23 cellular contexts compared by ENCODE assay signal in genomic region chr16:1909661-1910231, GRCh38. TPM values are rescaled to one million over a fixed set of nuclear protein-coding genes. Genes with fewer than 3 reads are reported as not detected.
DNase-seq lines count a peak whose midpoint lies in the region; ATAC-seq and TF ChIP-seq lines count a peak whose summit lies in the region.
"Had no signal": no experiment of that assay in that cellular context is flagged by ENCODE, and none has a peak within 500 bp of the region (broad histone marks: within the 10 kb centered on the region; RNA-seq: fewer than 3 reads in every experiment).

No MANE protein-coding gene starts in this region.

- no peaks in the 10 kb centered on the region for H3K79me1 ChIP-seq in IMR-90 (ENCODE audit: low read depth in 1 of 2, low read length in 2 of 2)
- no peaks in the 10 kb centered on the region for H3K79me1 ChIP-seq in mesenchymal stem cell (replicated peaks; ENCODE audit: low read length, poor library complexity, severe bottlenecking)

- no peaks in the 10 kb centered on the region for H3K36me3 ChIP-seq in BE2C
- H3K36me3 ChIP-seq in IMR-90 (ENCODE audit: control insufficient read depth, insufficient read depth, low read length) = no peaks in the 10 kb centered on the region
- H3K36me3 ChIP-seq in NT2/D1 (ENCODE audit: insufficient read depth, insufficient read length, low read length) = no peaks in the 10 kb centered on the region
- H3K36me3 ChIP-seq in mesenchymal stem cell (ENCODE audit: control insufficient read depth in 1 of 2, insufficient read depth in 2 of 2, low read depth in 1 of 2, low read length in 2 of 2) = peaks cover 0 to 5% of the 10 kb centered on the region in 2 experiments
- H3K36me3 ChIP-seq: ascending aorta, stomach had no signal

- H3K23ac ChIP-seq in IMR-90 (ENCODE audit: low read depth, low read length) (no peak overlapping the region), mesenchymal stem cell (ENCODE audit: low read length in 2 of 2) (no peak overlapping the region)

- peak; percentile 46 for DNase-seq in BE2C
- no peak for DNase-seq in IMR-90
- DNase-seq in NT2/D1 (ENCODE audit: low read depth, low spot score) = no peak
- DNase-seq in iPS-NIHi11 (ENCODE audit: low spot score) = peak; percentile 41
- no peak for DNase-seq in activated T-cell treated with anti-CD3 and anti-CD28 coated beads, Interleukin-2, amount 50 U/mL, for 48 hours
- no peak for DNase-seq in stimulated activated CD8-positive, alpha-beta memory T cell treated with anti-CD3 and anti-CD28 coated beads, Interleukin-4, amount 100 ng/mL, for 48 hours
- DNase-seq in mesenchymal stem cell = no peak
- DNase-seq: activated naive CD4-positive, alpha-beta T cell treated with anti-CD3 and anti-CD28 coated beads for 36 hours; CD4-positive, alpha-beta T cell; DND-41; endodermal cell; kidney; NCI-H2107; stimulated activated CD4-positive, alpha-beta T cell treated with anti-CD3 and anti-CD28 coated beads, Interleukin-15, amount 100 ng/mL, for 24 hours; stomach had no signal

- H3K14ac ChIP-seq in IMR-90 (replicated peaks; ENCODE audit: low read depth, low read length) (no peak overlapping the region), mesenchymal stem cell (ENCODE audit: low read length in 2 of 2) (no peak overlapping the region)

- no CpG with 5 or more reads among the region's 16 CpGs for WGBS in IMR-90 (ENCODE audit: extremely low coverage in 2 of 2, insufficient read length in 1 of 2), 2 experiments
- WGBS in mesenchymal stem cell = 84% methylated on average over 16 of the region's 16 CpGs

- H4K5ac ChIP-seq in IMR-90 (ENCODE audit: low read depth, low read length) = no peak overlapping the region

- H2BK12ac ChIP-seq in mesenchymal stem cell (ENCODE audit: low read length in 2 of 2) = no peak overlapping the region

- H2BK5ac ChIP-seq in IMR-90 (ENCODE audit: low read depth, low read length, poor library complexity, severe bottlenecking) (no peak overlapping the region), mesenchymal stem cell (ENCODE audit: low read depth, low read length, poor library complexity, severe bottlenecking) (no peak overlapping the region)

- H3K4me1 ChIP-seq in BE2C (peaks cover 5% of the 10 kb centered on the region; the same call in 1 of the 2 replicates), IMR-90 (ENCODE audit: control insufficient read depth, insufficient read depth, low read length) (no peaks in the 10 kb centered on the region), NT2/D1 (ENCODE audit: insufficient read depth, insufficient read length) (peaks cover 37% of the 10 kb centered on the region), mesenchymal stem cell (ENCODE audit: control insufficient read depth, insufficient read depth, low read depth, low read length) (peaks cover 5% of the 10 kb centered on the region)
- H3K4me1 ChIP-seq: ascending aorta had no signal

- no peak overlapping the region for H4K8ac ChIP-seq in IMR-90 (ENCODE audit: low read depth in 2 of 2, low read length in 2 of 2)
- no peak overlapping the region for H4K8ac ChIP-seq in mesenchymal stem cell (ENCODE audit: low read length)

- H3K56ac ChIP-seq in IMR-90 (ENCODE audit: extremely low read depth, insufficient read depth, low read length) = no peak overlapping the region

- H2BK120ac ChIP-seq in IMR-90 (ENCODE audit: low read depth, low read length) (no peak overlapping the region), mesenchymal stem cell (ENCODE audit: low read depth, low read length) (no peak overlapping the region)

- H3K4me2 ChIP-seq in IMR-90 (ENCODE audit: low read depth, low read length) (no peak overlapping the region), mesenchymal stem cell (ENCODE audit: low read length, poor library complexity, severe bottlenecking) (no peak overlapping the region)
- H3K4me2 ChIP-seq: hepatocyte had no signal

- H3K4ac ChIP-seq in IMR-90 (ENCODE audit: low read depth, low read length) (no peak overlapping the region), mesenchymal stem cell (ENCODE audit: low read depth in 1 of 2, low read length in 2 of 2) (no peak overlapping the region)

- H3K27ac ChIP-seq in IMR-90 (ENCODE audit: insufficient read depth, low read length) = no peak overlapping the region
- H3K27ac ChIP-seq in mesenchymal stem cell (ENCODE audit: low read length, poor library complexity, severe bottlenecking) = no peak overlapping the region
- H3K27ac ChIP-seq: ascending aorta, hepatocyte, stomach had no signal

- no peak overlapping the region for H2BK20ac ChIP-seq in IMR-90 (ENCODE audit: low read depth, low read length)

- H3K27me3 ChIP-seq in BE2C = no peaks in the 10 kb centered on the region
- H3K27me3 ChIP-seq in IMR-90 (ENCODE audit: control insufficient read depth, insufficient read depth, low read length) = peaks cover 65% of the 10 kb centered on the region
- no peaks in the 10 kb centered on the region for H3K27me3 ChIP-seq in NT2/D1 (ENCODE audit: insufficient read depth, insufficient read length)
- peaks cover 42 to 68% of the 10 kb centered on the region in 2 experiments for H3K27me3 ChIP-seq in mesenchymal stem cell (ENCODE audit: control insufficient read depth in 1 of 2, insufficient read depth in 1 of 2, low read length in 2 of 2)
- H3K27me3 ChIP-seq: ascending aorta had no signal

- no peak overlapping the region for H2AK9ac ChIP-seq in IMR-90 (replicated peaks; ENCODE audit: low read depth, low read length, poor library complexity)

- no peak for TF ChIP-seq RAD21 in IMR-90 (IDR thresholded peaks at IDR 0.05; ENCODE audit: low read length)

- H2BK15ac ChIP-seq in IMR-90 (ENCODE audit: low read depth, low read length) (no peak overlapping the region), mesenchymal stem cell (ENCODE audit: low read depth, poor library complexity, severe bottlenecking) (no peak overlapping the region)

- no peaks in the 10 kb centered on the region for H4K20me1 ChIP-seq in IMR-90 (ENCODE audit: insufficient read depth, low read length)

- ATAC-seq in IMR-90 (ENCODE audit: low read depth) (no peak), esophagus mucosa (no peak)

- H2AK5ac ChIP-seq in IMR-90 (ENCODE audit: low read depth, low read length) (no peak overlapping the region), mesenchymal stem cell (ENCODE audit: low read length, severe bottlenecking) (no peak overlapping the region)

- no peak for TF ChIP-seq POLR2A in IMR-90 (IDR thresholded peaks at IDR 0.05; ENCODE audit: low read depth, low read length)

- intact Hi-C loops in IMR-90 (cut with micrococcal nuclease) = no loop called here

- dilution Hi-C loops in IMR-90 (cut with HindIII; ENCODE audit: low sequenced_read_pairs, unreplicated experiment) = no loop called here

- POLR2A ChIA-PET in IMR-90 (lab: Charles Lee; ENCODE audit: unreplicated experiment) = no interaction called here

- BruUV-seq in IMR-90 (replicated peaks; lab: Mats Ljungman, UMichigan) = no TSS peak

- H3K9ac ChIP-seq in IMR-90 (ENCODE audit: low read depth, low read length) (no peak overlapping the region), NT2/D1 (ENCODE audit: insufficient read length, low read depth) (peak overlapping the region; percentile 43), mesenchymal stem cell (ENCODE audit: low read length) (no peak overlapping the region)

- no peak overlapping the region for H4K91ac ChIP-seq in IMR-90 (ENCODE audit: insufficient read depth, low read depth, low read length)
- H4K91ac ChIP-seq in mesenchymal stem cell (ENCODE audit: low read length) = no peak overlapping the region

- CTCF ChIA-PET in IMR-90 (lab: Yijun Ruan, JAX) = no interaction called here

- in situ Hi-C loops in IMR-90 (cut with MboI; ENCODE audit: low sequenced_read_pairs) = no loop called here

- H2AFZ ChIP-seq in IMR-90 (replicated peaks; ENCODE audit: low read length, poor library complexity) (peak overlapping the region; percentile 23), mesenchymal stem cell (ENCODE audit: low read depth, low read length) (no peak overlapping the region)
- H2AFZ ChIP-seq: hepatocyte had no signal

- H3K18ac ChIP-seq in IMR-90 (ENCODE audit: low read depth, low read length) = no peak overlapping the region
- H3K18ac ChIP-seq in mesenchymal stem cell (ENCODE audit: low read depth in 1 of 2, low read length in 2 of 2) = no peak overlapping the region

- no peaks in the 10 kb centered on the region for H3K9me1 ChIP-seq in IMR-90 (ENCODE audit: insufficient read depth, low read length)

- TF ChIP-seq CTCF in BE2C (IDR thresholded peaks at IDR 0.05; ENCODE audit: low read depth, low read length) (no peak), IMR-90 (conservative IDR thresholded peaks at IDR 0.05; ENCODE audit: low read depth, low read length) (no peak)

- H3K9me3 ChIP-seq in BE2C (no peaks in the 10 kb centered on the region), IMR-90 (ENCODE audit: control insufficient read depth, insufficient read depth, low read length) (no peaks in the 10 kb centered on the region), NT2/D1 (ENCODE audit: insufficient read depth, low read length) (no peaks in the 10 kb centered on the region), mesenchymal stem cell (ENCODE audit: control insufficient read depth, low read length) (no peaks in the 10 kb centered on the region)
- H3K9me3 ChIP-seq: ascending aorta, stomach had no signal

- no peak overlapping the region for H3K4me3 ChIP-seq in BE2C (ENCODE audit: low read depth, low read length)
- H3K4me3 ChIP-seq in IMR-90 (ENCODE audit: insufficient read depth, low read depth, low read length) = no peak overlapping the region
- H3K4me3 ChIP-seq in NT2/D1 (ENCODE audit: insufficient read length, low read depth) = no peak overlapping the region
- H3K4me3 ChIP-seq in mesenchymal stem cell (ENCODE audit: insufficient read depth in 1 of 2, low read depth in 1 of 2, low read length in 2 of 2) = no peak overlapping the region
- H3K4me3 ChIP-seq: ascending aorta, hepatocyte, stomach had no signal

RNA-seq across cellular contexts. Expression of gene HS3ST6, which starts 8.5 kb away (rescaled TPM):
- polyA plus RNA-seq in BE2C (2012; ENCODE audit: insufficient read depth, insufficient read length, low read depth) = not detected
- not detected in 2 replicates for total RNA-seq in IMR-90 (2012; rRNA removed)
- polyA plus RNA-seq in IMR-90 (2012; rRNA removed) = not detected in 2 replicates
- not detected in 2 replicates for polyA plus RNA-seq in IMR-90 (2012; cell fraction: cytosol; rRNA removed)
- polyA plus RNA-seq in IMR-90 (2012; cell fraction: nucleus; rRNA removed; ENCODE audit: low replicate concordance) = not detected in 2 replicates
- total RNA-seq in esophagus mucosa = 1.4 TPM
- not detected for polyA plus RNA-seq in mesenchymal stem cell (2013, experiment 1 of 2)
- not detected for polyA plus RNA-seq in mesenchymal stem cell (2013, experiment 2 of 2)
- total RNA-seq: activated naive CD4-positive, alpha-beta T cell treated with anti-CD3 and anti-CD28 coated beads for 36 hours; ascending aorta; CD4-positive, alpha-beta T cell; endodermal cell; hepatocyte; pulmonary artery endothelial cell; stomach; T-helper 1 cell treated with Interleukin-12 subunit alpha and Interleukin-12 subunit beta and Interleukin-4 antibody, amounts not matched to agents 30 ng/mL and 1 ng/mL, for 36 hours had no signal
- polyA plus RNA-seq: IgD-negative memory B cell, neural cell had no signal

RNA-seq across cellular contexts. Expression of gene MSRB1, which starts 33.3 kb away (rescaled TPM):
- 30.4 TPM for polyA plus RNA-seq in BE2C (2012; ENCODE audit: insufficient read depth, insufficient read length, low read depth)
- 11.9 and 17.0 TPM in 2 replicates for total RNA-seq in IMR-90 (2012; rRNA removed)
- 32.3 and 35.1 TPM in 2 replicates for polyA plus RNA-seq in IMR-90 (2012; rRNA removed)
- 19.9 and 40.7 TPM in 2 replicates for polyA plus RNA-seq in IMR-90 (2012; cell fraction: cytosol; rRNA removed)
- 9.6 and 14.1 TPM in 2 replicates for polyA plus RNA-seq in IMR-90 (2012; cell fraction: nucleus; rRNA removed; ENCODE audit: low replicate concordance)
- 44.0 TPM for total RNA-seq in esophagus mucosa
- polyA plus RNA-seq in mesenchymal stem cell (2013, experiment 1 of 2) = 21.0 TPM
- 19.0 TPM for polyA plus RNA-seq in mesenchymal stem cell (2013, experiment 2 of 2)

RNA-seq across cellular contexts. Expression of gene MEIOB, which starts 37.8 kb away (rescaled TPM):
- polyA plus RNA-seq in BE2C (2012; ENCODE audit: insufficient read depth, insufficient read length, low read depth) = not detected
- total RNA-seq in IMR-90 (2012; rRNA removed) (under 0.01 TPM in 1 of 2 replicates, not detected in the other), esophagus mucosa (not detected)
- 0.14 TPM in 1 of 2 replicates, not detected in the other for polyA plus RNA-seq in IMR-90 (2012; rRNA removed)
- polyA plus RNA-seq in IMR-90 (2012; cell fraction: cytosol; rRNA removed) = 0.04 TPM in 1 of 2 replicates, not detected in the other
- polyA plus RNA-seq in IMR-90 (2012; cell fraction: nucleus; rRNA removed; ENCODE audit: low replicate concordance) = 0.19 TPM in 1 of 2 replicates, not detected in the other
- not detected for polyA plus RNA-seq in mesenchymal stem cell (2013, experiment 1 of 2)
- polyA plus RNA-seq in mesenchymal stem cell (2013, experiment 2 of 2) = not detected
- total RNA-seq: ascending aorta; CD4-positive, alpha-beta T cell; endodermal cell; hepatocyte; stomach; T-helper 1 cell treated with Interleukin-12 subunit alpha and Interleukin-12 subunit beta and Interleukin-4 antibody, amounts not matched to agents 30 ng/mL and 1 ng/mL, for 36 hours; urinary bladder had no signal
- polyA plus RNA-seq: IgD-negative memory B cell, neural cell, urinary bladder had no signal

RNA-seq across cellular contexts. Expression of gene RPL3L, which starts 44.7 kb away (rescaled TPM):
- not detected for polyA plus RNA-seq in BE2C (2012; ENCODE audit: insufficient read depth, insufficient read length, low read depth)
- total RNA-seq in IMR-90 (2012; rRNA removed) (not detected in 2 replicates), esophagus mucosa (0.12 TPM)
- polyA plus RNA-seq in IMR-90 (2012; rRNA removed) = not detected in 2 replicates
- 0.02 TPM in 1 of 2 replicates, not detected in the other for polyA plus RNA-seq in IMR-90 (2012; cell fraction: cytosol; rRNA removed)
- polyA plus RNA-seq in IMR-90 (2012; cell fraction: nucleus; rRNA removed; ENCODE audit: low replicate concordance) = not detected in 2 replicates
- not detected for polyA plus RNA-seq in mesenchymal stem cell (2013, experiment 1 of 2)
- polyA plus RNA-seq in mesenchymal stem cell (2013, experiment 2 of 2) = not detected
- total RNA-seq: activated naive CD4-positive, alpha-beta T cell treated with anti-CD3 and anti-CD28 coated beads for 36 hours; ascending aorta; CD4-positive, alpha-beta T cell; endodermal cell; hepatocyte; kidney; pulmonary artery endothelial cell; stomach; T-helper 1 cell treated with Interleukin-12 subunit alpha and Interleukin-12 subunit beta and Interleukin-4 antibody, amounts not matched to agents 30 ng/mL and 1 ng/mL, for 36 hours had no signal
- polyA plus RNA-seq: IgD-negative memory B cell, neural cell, urinary bladder had no signal

RNA-seq across cellular contexts. Expression of gene NDUFB10, which starts 49.6 kb away (rescaled TPM):
- 781 TPM for polyA plus RNA-seq in BE2C (2012; ENCODE audit: insufficient read depth, insufficient read length, low read depth)
- total RNA-seq in IMR-90 (2012; rRNA removed) (189 and 194 TPM in 2 replicates), esophagus mucosa (115 TPM)
- polyA plus RNA-seq in IMR-90 (2012; rRNA removed) = 220 and 287 TPM in 2 replicates
- polyA plus RNA-seq in IMR-90 (2012; cell fraction: cytosol; rRNA removed) = 306 and 488 TPM in 2 replicates
- polyA plus RNA-seq in IMR-90 (2012; cell fraction: nucleus; rRNA removed; ENCODE audit: low replicate concordance) = 94.6 and 127 TPM in 2 replicates
- polyA plus RNA-seq in mesenchymal stem cell (2013, experiment 1 of 2) = 173 TPM
- 165 TPM for polyA plus RNA-seq in mesenchymal stem cell (2013, experiment 2 of 2)

Comparison
In these comparisons a context has a peak if more than half of its experiments do, and no peak if none do; other contexts are left out.
1. DNase-seq: peak in BE2C (single experiment) and iPS-NIHi11 (single experiment); none in IMR-90 (single experiment), NT2/D1 (single experiment), activated T-cell treated with anti-CD3 and anti-CD28 coated beads, Interleukin-2, amount 50 U/mL, for 48 hours (0 of 2), stimulated activated CD8-positive, alpha-beta memory T cell treated with anti-CD3 and anti-CD28 coated beads, Interleukin-4, amount 100 ng/mL, for 48 hours (single experiment) and mesenchymal stem cell (single experiment).